In the genomic region with DNA sequence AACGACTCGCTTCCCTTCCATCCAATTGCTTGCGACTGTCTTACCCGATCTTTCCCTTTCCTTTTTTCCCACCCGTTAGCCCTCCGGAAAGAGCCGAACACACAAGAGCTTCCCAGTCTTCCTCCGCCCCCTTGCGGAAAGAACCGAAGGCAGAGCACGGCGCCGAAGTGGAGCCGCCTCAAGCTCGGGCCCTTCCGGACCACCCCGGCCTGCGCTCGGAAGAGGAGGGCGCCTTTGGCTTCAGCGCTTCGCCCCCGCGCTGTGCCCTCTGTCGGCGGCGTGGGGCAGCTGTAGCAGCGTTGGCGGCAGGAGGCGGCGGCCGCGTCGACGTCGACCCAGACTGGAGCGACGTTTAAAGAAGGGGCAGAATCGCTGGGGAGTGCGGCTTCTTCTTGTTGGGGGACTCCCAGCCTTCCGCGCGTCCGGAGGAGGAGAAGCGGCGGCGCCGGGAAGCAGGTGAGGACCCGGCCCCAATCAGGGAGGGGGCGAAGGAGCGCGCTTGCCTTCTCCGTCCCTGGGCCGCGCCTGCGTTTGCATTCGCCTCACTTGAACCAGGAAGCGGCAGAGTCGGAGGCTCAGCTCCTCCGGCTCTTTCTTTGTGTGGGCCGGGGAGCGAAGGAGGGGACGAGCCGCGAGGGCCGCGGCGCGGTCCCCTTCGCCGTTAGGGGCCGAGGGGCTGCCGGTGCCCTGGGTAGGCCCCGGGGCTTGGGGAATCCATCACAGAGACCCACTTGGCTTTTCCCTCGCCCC, we compare ENCODE assay signal across 1 cellular context.
A peak's percentile ranks its signal among the peaks of the same experiment; 100 is the strongest.
TF ChIP-seq lines count a peak whose summit lies in the region.

Gene ZBTB33, plus strand, starts transcription at position 291 of the 750 bp plus-strand sequence. CDS start 2,604 bp downstream, outside the sequence.

TF ChIP-seq in HepG2, 621 proteins besides CTCF, POLR2A, EP300 and RAD21 (continued from another document):
- no peak for TF ChIP-seq ZNF580 (CRISPR knock-in tag; IDR thresholded peaks at IDR 0.05; ENCODE audit: borderline replicate concordance, low read depth)
- TF ChIP-seq FOXM1 (CRISPR knock-in tag; IDR thresholded peaks at IDR 0.05) = no peak
- TF ChIP-seq, protein P1, sequence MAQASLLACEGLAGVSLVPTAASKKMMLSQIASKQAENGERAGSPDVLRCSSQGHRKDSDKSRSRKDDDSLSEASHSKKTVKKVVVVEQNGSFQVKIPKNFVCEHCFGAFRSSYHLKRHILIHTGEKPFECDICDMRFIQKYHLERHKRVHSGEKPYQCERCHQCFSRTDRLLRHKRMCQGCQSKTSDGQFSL (CRISPR knock-in tag; IDR thresholded peaks at IDR 0.05) = peak; percentile 51; the same call in 1 of the 2 replicates
- no peak for TF ChIP-seq MBD4 (IDR thresholded peaks at IDR 0.05; ENCODE audit: borderline replicate concordance, low read length)
- no peak for TF ChIP-seq ZNF891 (CRISPR knock-in tag; IDR thresholded peaks at IDR 0.05)
- no peak for TF ChIP-seq NONO (IDR thresholded peaks at IDR 0.05)
- peak; percentile 62; the same call in 1 of the 2 replicates for TF ChIP-seq NONO (CRISPR knock-in tag; conservative IDR thresholded peaks at IDR 0.05)
- no peak for TF ChIP-seq ZNF790 (CRISPR knock-in tag; IDR thresholded peaks at IDR 0.05; ENCODE audit: borderline replicate concordance)
- no peak for TF ChIP-seq ZSCAN29 (CRISPR knock-in tag; conservative IDR thresholded peaks at IDR 0.05)
- no peak for TF ChIP-seq ZNF256 (CRISPR knock-in tag; conservative IDR thresholded peaks at IDR 0.05)
- TF ChIP-seq DBP (CRISPR knock-in tag; IDR thresholded peaks at IDR 0.05; ENCODE audit: not compliant biosample characterization) = no peak
- TF ChIP-seq, protein P2, sequence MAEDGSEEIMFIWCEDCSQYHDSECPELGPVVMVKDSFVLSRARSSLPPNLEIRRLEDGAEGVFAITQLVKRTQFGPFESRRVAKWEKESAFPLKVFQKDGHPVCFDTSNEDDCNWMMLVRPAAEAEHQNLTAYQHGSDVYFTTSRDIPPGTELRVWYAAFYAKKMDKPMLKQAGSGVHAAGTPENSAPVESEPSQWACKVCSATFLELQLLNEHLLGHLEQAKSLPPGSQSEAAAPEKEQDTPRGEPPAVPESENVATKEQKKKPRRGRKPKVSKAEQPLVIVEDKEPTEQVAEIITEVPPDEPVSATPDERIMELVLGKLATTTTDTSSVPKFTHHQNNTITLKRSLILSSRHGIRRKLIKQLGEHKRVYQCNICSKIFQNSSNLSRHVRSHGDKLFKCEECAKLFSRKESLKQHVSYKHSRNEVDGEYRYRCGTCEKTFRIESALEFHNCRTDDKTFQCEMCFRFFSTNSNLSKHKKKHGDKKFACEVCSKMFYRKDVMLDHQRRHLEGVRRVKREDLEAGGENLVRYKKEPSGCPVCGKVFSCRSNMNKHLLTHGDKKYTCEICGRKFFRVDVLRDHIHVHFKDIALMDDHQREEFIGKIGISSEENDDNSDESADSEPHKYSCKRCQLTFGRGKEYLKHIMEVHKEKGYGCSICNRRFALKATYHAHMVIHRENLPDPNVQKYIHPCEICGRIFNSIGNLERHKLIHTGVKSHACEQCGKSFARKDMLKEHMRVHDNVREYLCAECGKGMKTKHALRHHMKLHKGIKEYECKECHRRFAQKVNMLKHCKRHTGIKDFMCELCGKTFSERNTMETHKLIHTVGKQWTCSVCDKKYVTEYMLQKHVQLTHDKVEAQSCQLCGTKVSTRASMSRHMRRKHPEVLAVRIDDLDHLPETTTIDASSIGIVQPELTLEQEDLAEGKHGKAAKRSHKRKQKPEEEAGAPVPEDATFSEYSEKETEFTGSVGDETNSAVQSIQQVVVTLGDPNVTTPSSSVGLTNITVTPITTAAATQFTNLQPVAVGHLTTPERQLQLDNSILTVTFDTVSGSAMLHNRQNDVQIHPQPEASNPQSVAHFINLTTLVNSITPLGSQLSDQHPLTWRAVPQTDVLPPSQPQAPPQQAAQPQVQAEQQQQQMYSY (CRISPR knock-in tag; IDR thresholded peaks at IDR 0.05) = no peak
- TF ChIP-seq HNF1A (IDR thresholded peaks at IDR 0.05; ENCODE audit: low read depth) = no peak
- no peak for TF ChIP-seq HNF1A (CRISPR knock-in tag; IDR thresholded peaks at IDR 0.05; ENCODE audit: borderline replicate concordance)
- peak; percentile 63 for TF ChIP-seq AGO2 (optimal IDR thresholded peaks at IDR 0.05; ENCODE audit: low read depth, low read length)
- TF ChIP-seq, protein P3, sequence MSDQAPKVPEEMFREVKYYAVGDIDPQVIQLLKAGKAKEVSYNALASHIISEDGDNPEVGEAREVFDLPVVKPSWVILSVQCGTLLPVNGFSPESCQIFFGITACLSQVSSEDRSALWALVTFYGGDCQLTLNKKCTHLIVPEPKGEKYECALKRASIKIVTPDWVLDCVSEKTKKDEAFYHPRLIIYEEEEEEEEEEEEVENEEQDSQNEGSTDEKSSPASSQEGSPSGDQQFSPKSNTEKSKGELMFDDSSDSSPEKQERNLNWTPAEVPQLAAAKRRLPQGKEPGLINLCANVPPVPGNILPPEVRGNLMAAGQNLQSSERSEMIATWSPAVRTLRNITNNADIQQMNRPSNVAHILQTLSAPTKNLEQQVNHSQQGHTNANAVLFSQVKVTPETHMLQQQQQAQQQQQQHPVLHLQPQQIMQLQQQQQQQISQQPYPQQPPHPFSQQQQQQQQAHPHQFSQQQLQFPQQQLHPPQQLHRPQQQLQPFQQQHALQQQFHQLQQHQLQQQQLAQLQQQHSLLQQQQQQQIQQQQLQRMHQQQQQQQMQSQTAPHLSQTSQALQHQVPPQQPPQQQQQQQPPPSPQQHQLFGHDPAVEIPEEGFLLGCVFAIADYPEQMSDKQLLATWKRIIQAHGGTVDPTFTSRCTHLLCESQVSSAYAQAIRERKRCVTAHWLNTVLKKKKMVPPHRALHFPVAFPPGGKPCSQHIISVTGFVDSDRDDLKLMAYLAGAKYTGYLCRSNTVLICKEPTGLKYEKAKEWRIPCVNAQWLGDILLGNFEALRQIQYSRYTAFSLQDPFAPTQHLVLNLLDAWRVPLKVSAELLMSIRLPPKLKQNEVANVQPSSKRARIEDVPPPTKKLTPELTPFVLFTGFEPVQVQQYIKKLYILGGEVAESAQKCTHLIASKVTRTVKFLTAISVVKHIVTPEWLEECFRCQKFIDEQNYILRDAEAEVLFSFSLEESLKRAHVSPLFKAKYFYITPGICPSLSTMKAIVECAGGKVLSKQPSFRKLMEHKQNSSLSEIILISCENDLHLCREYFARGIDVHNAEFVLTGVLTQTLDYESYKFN (CRISPR knock-in tag; conservative IDR thresholded peaks at IDR 0.05) = peak; percentile 31; the same call in 1 of the 2 replicates
- no peak for TF ChIP-seq STAT5B (CRISPR knock-in tag; IDR thresholded peaks at IDR 0.05)
- no peak for TF ChIP-seq HBP1 (CRISPR knock-in tag; IDR thresholded peaks at IDR 0.05; ENCODE audit: low read depth)
- no peak; the same call in 1 of the 2 replicates for TF ChIP-seq ZNF800 (CRISPR knock-in tag; IDR thresholded peaks at IDR 0.05)
- 0 out of 2 replicates have a peak, but pooled peaks have one; percentile 30 for TF ChIP-seq MAZ (IDR thresholded peaks at IDR 0.05; ENCODE audit: borderline replicate concordance, low read depth, low read length)
- TF ChIP-seq MAZ (CRISPR knock-in tag; IDR thresholded peaks at IDR 0.05; ENCODE audit: low read depth) = peak; percentile 48; the same call in 1 of the 2 replicates
- no peak for TF ChIP-seq ZNF225 (CRISPR knock-in tag; IDR thresholded peaks at IDR 0.05)
